Comparison of ENCODE assay signal across 9 cellular contexts in genomic region chr19:3785938-3786824, GRCh38. TPM values are rescaled to one million over a fixed set of nuclear protein-coding genes. Genes with fewer than 3 reads are reported as not detected.
DNase-seq lines count a peak whose midpoint lies in the region; ATAC-seq, FAIRE-seq and TF ChIP-seq lines count a peak whose summit lies in the region.
"Had no signal": no experiment of that assay in that cellular context is flagged by ENCODE, and none has a peak within 500 bp of the region (broad histone marks: within the 10 kb centered on the region; RNA-seq: fewer than 3 reads in every experiment).

A gene with protein sequence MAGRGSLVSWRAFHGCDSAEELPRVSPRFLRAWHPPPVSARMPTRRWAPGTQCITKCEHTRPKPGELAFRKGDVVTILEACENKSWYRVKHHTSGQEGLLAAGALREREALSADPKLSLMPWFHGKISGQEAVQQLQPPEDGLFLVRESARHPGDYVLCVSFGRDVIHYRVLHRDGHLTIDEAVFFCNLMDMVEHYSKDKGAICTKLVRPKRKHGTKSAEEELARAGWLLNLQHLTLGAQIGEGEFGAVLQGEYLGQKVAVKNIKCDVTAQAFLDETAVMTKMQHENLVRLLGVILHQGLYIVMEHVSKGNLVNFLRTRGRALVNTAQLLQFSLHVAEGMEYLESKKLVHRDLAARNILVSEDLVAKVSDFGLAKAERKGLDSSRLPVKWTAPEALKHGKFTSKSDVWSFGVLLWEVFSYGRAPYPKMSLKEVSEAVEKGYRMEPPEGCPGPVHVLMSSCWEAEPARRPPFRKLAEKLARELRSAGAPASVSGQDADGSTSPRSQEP (minus strand): TSS chr19:3786381. CDS start chr19:3785135, 1,246 bp downstream.

- no peak for FAIRE-seq in H54 (lab: Jason Lieb, UNC)
- FAIRE-seq: A204.1 had no signal

- POLR2A ChIA-PET in activated B cell treated with CpG ODN at 0.5 μM for 24 hours (lab: Charles Lee) = interaction anchor here (0.8 to 1.6 kb wide), 2 partner anchors 23 to 26 kb away, joined by 3 to 5 read pairs; no protein-coding TSS in a partner anchor

- no peaks in the 10 kb centered on the region for H3K9me3 ChIP-seq in iPS DF 6.9 (ENCODE audit: control insufficient read depth, insufficient read depth, low read length)

- no peak within 1 kb of the TSS for H3K27ac ChIP-seq in iPS DF 6.9 (ENCODE audit: low read length)

- peaks cover 16% of the 10 kb centered on the region for H3K9me3 Mint-ChIP-seq in activated B cell treated with CpG ODN at 0.5 μM for 24 hours
- peaks cover 9% of the 10 kb centered on the region for H3K9me3 Mint-ChIP-seq in stimulated activated effector memory CD8-positive, alpha-beta T cell treated with anti-CD3 and anti-CD28 coated beads, Interleukin-12 subunit alpha, Interleukin-12 subunit beta, amount 100 ng/mL, for 72 hours

- no CpG with 5 or more reads among the region's 101 CpGs for WGBS in iPS DF 6.9 (ENCODE audit: insufficient coverage, insufficient read length)

- TF ChIP-seq POLR2A in H54 (IDR thresholded peaks at IDR 0.05; ENCODE audit: low read depth, low read length) = no peak

- H3K4me1 ChIP-seq in iPS DF 6.9 (ENCODE audit: control insufficient read depth, insufficient read depth, low read length) = peaks cover 7% of the 10 kb centered on the region

- H3K4me1 Mint-ChIP-seq in activated B cell treated with CpG ODN at 0.5 μM for 24 hours = peaks cover 21% of the 10 kb centered on the region
- H3K4me1 Mint-ChIP-seq in stimulated activated effector memory CD8-positive, alpha-beta T cell treated with anti-CD3 and anti-CD28 coated beads, Interleukin-12 subunit alpha, Interleukin-12 subunit beta, amount 100 ng/mL, for 72 hours = peaks cover 43% of the 10 kb centered on the region

- DNase-seq in NCI-H2081 (lab: John Stamatoyannopoulos, UW) = peak; percentile 4 to 22
- DNase-seq in NCI-H2081 treated with DMSO at 0.1 percent for 48 hours (lab: John Stamatoyannopoulos, UW) = no peak
- no peak for DNase-seq in activated B cell treated with CpG ODN at 0.5 μM for 24 hours
- no peak for DNase-seq in iPS DF 6.9 (ENCODE audit: low read depth, low spot score)
- peak in 1 of 2 donors; percentile 71 for DNase-seq in stimulated activated effector memory CD8-positive, alpha-beta T cell treated with anti-CD3 and anti-CD28 coated beads, Interleukin-12 subunit alpha, Interleukin-12 subunit beta, amount 100 ng/mL, for 72 hours (ENCODE audit: low spot score in 2 of 2)
- no peak for DNase-seq in H54 (ENCODE audit: insufficient read length, low spot score)
- no peak for DNase-seq in activated effector memory CD4-positive, alpha-beta T cell treated with anti-CD3 and anti-CD28 coated beads, Interleukin-2, amount 50 U/mL, for 16 hours

- H3K27ac Mint-ChIP-seq in activated B cell treated with CpG ODN at 0.5 μM for 24 hours = no peak within 1 kb of the TSS
- H3K27ac Mint-ChIP-seq in stimulated activated effector memory CD8-positive, alpha-beta T cell treated with anti-CD3 and anti-CD28 coated beads, Interleukin-12 subunit alpha, Interleukin-12 subunit beta, amount 100 ng/mL, for 72 hours = peak within 1 kb of the TSS; percentile 68

- H3K36me3 Mint-ChIP-seq in activated B cell treated with CpG ODN at 0.5 μM for 24 hours (ENCODE audit: low read depth) = peaks cover 8% of the 10 kb centered on the region
- H3K36me3 Mint-ChIP-seq in stimulated activated effector memory CD8-positive, alpha-beta T cell treated with anti-CD3 and anti-CD28 coated beads, Interleukin-12 subunit alpha, Interleukin-12 subunit beta, amount 100 ng/mL, for 72 hours = peaks cover 32% of the 10 kb centered on the region

- H3K4me3 Mint-ChIP-seq in activated B cell treated with CpG ODN at 0.5 μM for 24 hours = peak within 1 kb of the TSS; percentile 75
- peak within 1 kb of the TSS; percentile 74 for H3K4me3 Mint-ChIP-seq in stimulated activated effector memory CD8-positive, alpha-beta T cell treated with anti-CD3 and anti-CD28 coated beads, Interleukin-12 subunit alpha, Interleukin-12 subunit beta, amount 100 ng/mL, for 72 hours

- H3K36me3 ChIP-seq in iPS DF 6.9 (ENCODE audit: control insufficient read depth, insufficient read depth, low read length) = peaks cover 2% of the 10 kb centered on the region

- CTCF ChIA-PET in activated B cell treated with CpG ODN at 0.5 μM for 24 hours (lab: Charles Lee) = interaction anchor here (0.7 to 1.3 kb wide), 2 partner anchors 25 to 36 kb away, joined by 3 to 4 read pairs; no protein-coding TSS in a partner anchor

- TF ChIP-seq CTCF in activated B cell treated with CpG ODN at 0.5 μM for 24 hours (IDR thresholded peaks at IDR 0.05) = no peak

- intact Hi-C loops in activated B cell treated with CpG ODN at 0.5 μM for 24 hours (cut with micrococcal nuclease) = no loop called here

- H3K27me3 ChIP-seq in iPS DF 6.9 (ENCODE audit: control insufficient read depth, insufficient read depth, low read length) = peaks cover 3% of the 10 kb centered on the region; the same call in 1 of the 2 replicates

- H3K4me3 ChIP-seq in iPS DF 6.9 (ENCODE audit: low read length) = peak within 1 kb of the TSS; percentile 86

- ATAC-seq in activated B cell treated with CpG ODN at 0.5 μM for 24 hours (ENCODE audit: low read depth) (peak; percentile 30), HG03521 (IDR thresholded peaks at IDR 0.05; ENCODE audit: unreplicated experiment) (no peak)
- peak; percentile 53 for ATAC-seq in stimulated activated effector memory CD8-positive, alpha-beta T cell treated with anti-CD3 and anti-CD28 coated beads, Interleukin-12 subunit alpha, Interleukin-12 subunit beta, amount 100 ng/mL, for 72 hours

- H3K27me3 Mint-ChIP-seq in activated B cell treated with CpG ODN at 0.5 μM for 24 hours = peaks cover 5% of the 10 kb centered on the region

RNA-seq across cellular contexts. Expression of the gene that starts here (rescaled TPM):
- 4.0 and 4.8 TPM in 2 replicates for total RNA-seq in activated B cell treated with CpG ODN at 0.5 μM for 24 hours

Comparison
In these comparisons a context has a peak if more than half of its experiments do, and no peak if none do; other contexts are left out.
1. DNase-seq: peak in NCI-H2081 (2 of 2); none in NCI-H2081 treated with DMSO at 0.1 percent for 48 hours (single experiment), activated B cell treated with CpG ODN at 0.5 μM for 24 hours (single experiment), iPS DF 6.9 (single experiment), H54 (single experiment) and activated effector memory CD4-positive, alpha-beta T cell treated with anti-CD3 and anti-CD28 coated beads, Interleukin-2, amount 50 U/mL, for 16 hours (single experiment).